ENCODE assay signal across 22 cellular contexts in the genomic region with DNA sequence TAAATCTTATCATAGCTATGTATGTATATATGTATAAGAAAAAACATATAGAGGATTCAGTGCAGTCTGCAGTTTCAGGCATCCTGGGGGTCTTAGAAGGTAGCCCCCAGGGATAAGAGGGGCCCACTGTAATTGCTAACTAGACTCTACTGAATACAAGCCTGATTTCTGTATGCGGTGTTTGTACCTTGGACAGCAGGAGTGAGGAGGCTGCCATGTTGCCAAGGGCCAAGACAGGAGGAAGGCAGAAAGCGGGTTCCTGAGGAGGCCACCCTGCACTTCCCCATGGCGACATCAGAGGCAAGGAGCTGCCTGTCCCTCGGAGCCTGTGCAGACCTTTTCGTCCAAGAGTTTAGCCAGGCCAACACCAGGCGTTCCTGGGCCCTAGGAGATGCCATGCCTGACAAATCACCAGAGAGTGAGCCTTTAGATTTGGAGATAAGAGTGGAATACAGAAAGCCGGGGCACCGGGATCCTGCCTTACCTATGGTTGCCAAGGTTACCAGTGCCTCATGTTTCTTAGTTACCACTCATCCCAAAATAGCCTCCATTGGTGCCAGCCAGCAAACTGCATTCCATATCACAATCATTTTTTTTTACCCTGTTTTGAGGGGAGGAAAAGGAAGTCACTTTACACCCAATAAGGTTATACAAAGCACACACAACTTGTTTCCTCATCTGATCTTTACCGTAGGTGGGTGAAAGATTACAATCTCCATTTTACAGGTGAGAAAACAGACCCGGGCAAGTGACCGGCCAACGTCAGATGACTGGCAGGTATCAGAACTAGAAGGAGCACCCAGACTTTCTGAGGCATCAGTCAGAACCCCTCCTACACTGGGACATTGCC. TPM values are rescaled to one million over a fixed set of nuclear protein-coding genes. Genes with fewer than 3 reads are reported as not detected.
"Had no signal": no experiment of that assay in that cellular context is flagged by ENCODE, and none has a peak within 500 bp of the region (broad histone marks: within the 10 kb centered on the region; RNA-seq: fewer than 3 reads in every experiment).

No MANE protein-coding gene starts in this region.

- ATAC-seq: effector memory CD8-positive, alpha-beta T cell; gastrocnemius medialis; pancreas; right lobe of liver; stimulated activated effector memory CD8-positive, alpha-beta T cell treated with anti-CD3 and anti-CD28 coated beads, Interleukin-12 subunit alpha, Interleukin-12 subunit beta, amount 100 ng/mL, for 72 hours; stimulated activated naive CD8-positive, alpha-beta T cell treated with anti-CD3 and anti-CD28 coated beads, Interleukin-15, Interleukin-2, amounts not matched to agents 100 U/mL and 50 U/mL, for 24 hours had no signal

- H3K9me3 Mint-ChIP-seq: dendritic cell treated with granulocyte-macrophage colony-stimulating factor and Interleukin-4, amounts not matched to agents 40 ng/mL and 50 ng/mL, for 4 days; effector memory CD8-positive, alpha-beta T cell; immature natural killer cell; nephron; stimulated activated effector memory CD8-positive, alpha-beta T cell treated with anti-CD3 and anti-CD28 coated beads, Interleukin-12 subunit alpha, Interleukin-12 subunit beta, amount 100 ng/mL, for 72 hours had no signal

- H3K27ac Mint-ChIP-seq: dendritic cell treated with granulocyte-macrophage colony-stimulating factor and Interleukin-4, amounts not matched to agents 40 ng/mL and 50 ng/mL, for 4 days; effector memory CD8-positive, alpha-beta T cell; immature natural killer cell; nephron; progenitor cell of endocrine pancreas; stimulated activated effector memory CD8-positive, alpha-beta T cell treated with anti-CD3 and anti-CD28 coated beads, Interleukin-12 subunit alpha, Interleukin-12 subunit beta, amount 100 ng/mL, for 72 hours had no signal

- H3K27ac ChIP-seq: epithelial cell of prostate, esophagus muscularis mucosa, gastrocnemius medialis, pancreas, right lobe of liver, suprapubic skin, tibial artery, upper lobe of left lung, uterus had no signal

- H3K4me3 Mint-ChIP-seq: dendritic cell treated with granulocyte-macrophage colony-stimulating factor and Interleukin-4, amounts not matched to agents 40 ng/mL and 50 ng/mL, for 4 days; effector memory CD8-positive, alpha-beta T cell; immature natural killer cell; nephron; stimulated activated effector memory CD8-positive, alpha-beta T cell treated with anti-CD3 and anti-CD28 coated beads, Interleukin-12 subunit alpha, Interleukin-12 subunit beta, amount 100 ng/mL, for 72 hours had no signal

- H3K36me3 Mint-ChIP-seq: immature natural killer cell; stimulated activated effector memory CD8-positive, alpha-beta T cell treated with anti-CD3 and anti-CD28 coated beads, Interleukin-12 subunit alpha, Interleukin-12 subunit beta, amount 100 ng/mL, for 72 hours had no signal

- DNase-seq: effector memory CD8-positive, alpha-beta T cell; gastrocnemius medialis; immature natural killer cell; mammary epithelial cell; occipital lobe; pancreas; right lobe of liver; stimulated activated CD4-positive, alpha-beta T cell treated with anti-CD3 and anti-CD28 coated beads, Interleukin-4, amount 100 ng/mL, for 1 hour; stimulated activated CD8-positive, alpha-beta memory T cell treated with anti-CD3 and anti-CD28 coated beads, Interleukin-4, amount 100 ng/mL, for 48 hours; stimulated activated naive CD8-positive, alpha-beta T cell treated with anti-CD3 and anti-CD28 coated beads, Interleukin-15, Interleukin-2, amounts not matched to agents 100 U/mL and 50 U/mL, for 24 hours; upper lobe of left lung; uterus had no signal

RNA-seq across cellular contexts. Expression of a gene that starts 51.0 kb away (rescaled TPM):
- total RNA-seq: fibroblast of villous mesenchyme, gastrocnemius medialis, lower leg skin, right lobe of liver, suprapubic skin had no signal
